ENCODE assay signal across 10 cellular contexts in genomic region chrX:71252221-71252620, GRCh38. TPM values are rescaled to one million over a fixed set of nuclear protein-coding genes. Genes with fewer than 3 reads are reported as not detected.
DNase-seq lines count a peak whose midpoint lies in the region; ATAC-seq and TF ChIP-seq lines count a peak whose summit lies in the region.
"Had no signal": no experiment of that assay in that cellular context is flagged by ENCODE, and none has a peak within 500 bp of the region (broad histone marks: within the 10 kb centered on the region; RNA-seq: fewer than 3 reads in every experiment).

No MANE protein-coding gene starts in this region.

- no peak for ATAC-seq in stimulated activated naive CD8-positive, alpha-beta T cell treated with anti-CD3 and anti-CD28 coated beads, Interleukin-15, amount 100 ng/mL, for 72 hours

- H3K4me3 ChIP-seq in fibroblast of the aortic adventitia (ENCODE audit: low read depth, low read length) = peak overlapping the region; percentile 81

- H3K27ac ChIP-seq in RWPE1 = peak overlapping the region; percentile 74; the same call in 1 of the 2 replicates

- POLR2A ChIA-PET in RWPE1 (lab: Yijun Ruan, JAX; ENCODE audit: low non-redundant PET) = no interaction called here

- H3K27ac Mint-ChIP-seq in activated naive CD4-positive, alpha-beta T cell treated with anti-CD3 and anti-CD28 coated beads, Interleukin-2, amount 50 U/mL, for 24 hours = no peak overlapping the region
- peak overlapping the region in 1 of 2 donors; percentile 83 for H3K27ac Mint-ChIP-seq in stimulated activated naive CD8-positive, alpha-beta T cell treated with anti-CD3 and anti-CD28 coated beads, Interleukin-15, amount 100 ng/mL, for 72 hours

- peaks cover 2% of the 10 kb centered on the region for H3K36me3 Mint-ChIP-seq in activated naive CD4-positive, alpha-beta T cell treated with anti-CD3 and anti-CD28 coated beads, Interleukin-2, amount 50 U/mL, for 24 hours

- H3K4me1 Mint-ChIP-seq in activated naive CD4-positive, alpha-beta T cell treated with anti-CD3 and anti-CD28 coated beads, Interleukin-2, amount 50 U/mL, for 24 hours = peaks cover 26% of the 10 kb centered on the region
- H3K4me1 Mint-ChIP-seq in stimulated activated naive CD8-positive, alpha-beta T cell treated with anti-CD3 and anti-CD28 coated beads, Interleukin-15, amount 100 ng/mL, for 72 hours = peaks cover 53% of the 10 kb centered on the region

- H3K4me3 Mint-ChIP-seq in activated naive CD4-positive, alpha-beta T cell treated with anti-CD3 and anti-CD28 coated beads, Interleukin-2, amount 50 U/mL, for 24 hours = peak overlapping the region; percentile 39
- peak overlapping the region; percentile 85 to 88 for H3K4me3 Mint-ChIP-seq in stimulated activated naive CD8-positive, alpha-beta T cell treated with anti-CD3 and anti-CD28 coated beads, Interleukin-15, amount 100 ng/mL, for 72 hours

- CTCF ChIA-PET in RWPE1 (lab: Yijun Ruan, JAX) = interaction anchor here (0.7 kb wide), 1 partner anchor 221 kb away, joined by 3 read pairs; no protein-coding TSS in a partner anchor

- no peaks in the 10 kb centered on the region for H3K9me3 Mint-ChIP-seq in activated naive CD4-positive, alpha-beta T cell treated with anti-CD3 and anti-CD28 coated beads, Interleukin-2, amount 50 U/mL, for 24 hours
- H3K9me3 Mint-ChIP-seq in stimulated activated naive CD8-positive, alpha-beta T cell treated with anti-CD3 and anti-CD28 coated beads, Interleukin-15, amount 100 ng/mL, for 72 hours = no peaks in the 10 kb centered on the region

- TF ChIP-seq CTCF in RWPE1 (conservative IDR thresholded peaks at IDR 0.05; ENCODE audit: low read depth) (no peak), fibroblast of the aortic adventitia (IDR thresholded peaks at IDR 0.05; ENCODE audit: insufficient read depth, low read length) (no peak)

- no peak for DNase-seq in activated naive CD4-positive, alpha-beta T cell (lab: John Stamatoyannopoulos, UW)
- no peak for DNase-seq in RWPE1 (ENCODE audit: low spot score)
- DNase-seq in fibroblast of the aortic adventitia (ENCODE audit: low read depth) = no peak
- DNase-seq in stimulated activated naive CD8-positive, alpha-beta T cell treated with anti-CD3 and anti-CD28 coated beads, Interleukin-15, amount 100 ng/mL, for 72 hours = no peak
- no peak for DNase-seq in EL
- no peak for DNase-seq in DMS53 (lab: John Stamatoyannopoulos, UW)
- no peak for DNase-seq in stimulated activated CD4-positive, alpha-beta T cell treated with anti-CD3 and anti-CD28 coated beads, Interleukin-12 subunit alpha, Interleukin-12 subunit beta, amount 100 ng/mL, for 4 hours

- H3K27me3 Mint-ChIP-seq in activated naive CD4-positive, alpha-beta T cell treated with anti-CD3 and anti-CD28 coated beads, Interleukin-2, amount 50 U/mL, for 24 hours = no peaks in the 10 kb centered on the region
- H3K27me3 Mint-ChIP-seq in stimulated activated naive CD8-positive, alpha-beta T cell treated with anti-CD3 and anti-CD28 coated beads, Interleukin-15, amount 100 ng/mL, for 72 hours = no peaks in the 10 kb centered on the region

RNA-seq across cellular contexts. Expression of gene ZMYM3, which starts 1.7 kb away (rescaled TPM):
- 10.6 and 20.3 TPM in 2 replicates for total RNA-seq in fibroblast of the aortic adventitia (ENCODE audit: low replicate concordance)

RNA-seq across cellular contexts. Expression of gene GJB1, which starts 29.2 kb away (rescaled TPM):
- not detected in 2 replicates for total RNA-seq in fibroblast of the aortic adventitia (ENCODE audit: low replicate concordance)
- total RNA-seq: HT1080, kidney epithelial cell had no signal

RNA-seq across cellular contexts. Expression of gene NONO, which starts 31.2 kb away (rescaled TPM):
- total RNA-seq in fibroblast of the aortic adventitia (ENCODE audit: low replicate concordance) = 330 and 444 TPM in 2 replicates

RNA-seq across cellular contexts. Expression of gene ITGB1BP2, which starts 49.3 kb away (rescaled TPM):
- total RNA-seq in fibroblast of the aortic adventitia (ENCODE audit: low replicate concordance) = 2.6 and 6.2 TPM in 2 replicates
